ENCODE assay signal across 8 cellular contexts in genomic region chrX:20382518-20383291, GRCh38.
DNase-seq lines count a peak whose midpoint lies in the region; ATAC-seq and TF ChIP-seq lines count a peak whose summit lies in the region.

No MANE protein-coding gene starts in this region.

- no TSS peak for BruUV-seq in PC-3 (replicated peaks; lab: Mats Ljungman, UMichigan)

- POLR2A ChIA-PET in PC-3 (lab: Charles Lee; ENCODE audit: unreplicated experiment) = no interaction called here

- 36 to 52% (median 40%) methylated on average over 3 of the region's 3 CpGs for WGBS in heart left ventricle, 4 donors

- intact Hi-C loops in PC-3 (cut with micrococcal nuclease) = loop anchor here (10.0 kb wide), 1 partner anchor 52 kb away; no protein-coding TSS in a partner anchor
- intact Hi-C loops in heart left ventricle (cut with DNase I) = no loop called here
- intact Hi-C loops in vagina (cut with DNase I) = no loop called here

- H3K4me3 ChIP-seq in PC-3 (ENCODE audit: low read length) (no peak overlapping the region), heart left ventricle (no peak overlapping the region), vagina (no peak overlapping the region), osteoblast (ENCODE audit: insufficient read depth, low read length) (no peak overlapping the region)

- H3K9ac ChIP-seq in PC-3 (ENCODE audit: low read length) = no peak overlapping the region

- ATAC-seq in GM21515 (IDR thresholded peaks at IDR 0.05; ENCODE audit: unreplicated experiment) (peak; percentile 47), PC-3 (peak; percentile 62), heart left ventricle (peak; percentile 82 to 96 (median 91))

- peak; percentile 14 for DNase-seq in ELR (ENCODE audit: low read depth)
- peak; percentile 60 for DNase-seq in PC-3
- peak in 3 of 5 donors; percentile 10 to 48 (median 19) for DNase-seq in heart left ventricle
- no peak for DNase-seq in CD1c-positive myeloid dendritic cell (ENCODE audit: extremely low spot score)
- DNase-seq in vagina (ENCODE audit: extremely low spot score in 2 of 2) = no peak
- DNase-seq in activated CD8-positive, alpha-beta memory T cell treated with anti-CD3 and anti-CD28 coated beads, Interleukin-2, amount 50 U/mL, for 4 hours = no peak
- DNase-seq in osteoblast (ENCODE audit: insufficient read length, low spot score, missing footprints) = no peak

- CTCF ChIA-PET in PC-3 (lab: Charles Lee) = no interaction called here

- H3K36me3 ChIP-seq in PC-3 (ENCODE audit: low read depth, low read length) (no peaks in the 10 kb centered on the region), heart left ventricle (no peaks in the 10 kb centered on the region), vagina (no peaks in the 10 kb centered on the region), osteoblast (ENCODE audit: insufficient read depth, low read length) (no peaks in the 10 kb centered on the region)

- H4K20me1 ChIP-seq in PC-3 (ENCODE audit: low read length) (no peaks in the 10 kb centered on the region), osteoblast (ENCODE audit: insufficient read depth, low read length) (no peaks in the 10 kb centered on the region)

- H3K79me2 ChIP-seq in PC-3 (ENCODE audit: low read length) = no peaks in the 10 kb centered on the region
- no peaks in the 10 kb centered on the region for H3K79me2 ChIP-seq in osteoblast (ENCODE audit: insufficient read depth, low read length)

- H3F3A ChIP-seq in PC-3 (ENCODE audit: low read length, unreplicated experiment) = no peaks in the 10 kb centered on the region

- H3K9me2 ChIP-seq in PC-3 (replicated peaks; ENCODE audit: low read length) = no peaks in the 10 kb centered on the region

- no peak overlapping the region for H3K27ac ChIP-seq in PC-3 (ENCODE audit: low read length)
- H3K27ac ChIP-seq in heart left ventricle = peak overlapping the region in 1 of 12 donors; percentile 4
- no peak overlapping the region for H3K27ac ChIP-seq in vagina
- H3K27ac ChIP-seq in osteoblast (ENCODE audit: low read depth, low read length) = no peak overlapping the region

- no peak overlapping the region for H2AFZ ChIP-seq in PC-3 (ENCODE audit: low read length)
- H2AFZ ChIP-seq in osteoblast (ENCODE audit: low read length) = no peak overlapping the region

- H3K27me3 ChIP-seq in PC-3 (ENCODE audit: low read length) (no peaks in the 10 kb centered on the region), heart left ventricle (no peaks in the 10 kb centered on the region), vagina (no peaks in the 10 kb centered on the region), osteoblast (ENCODE audit: insufficient read depth, low read length) (no peaks in the 10 kb centered on the region)

- TF ChIP-seq POLR2A in heart left ventricle (IDR thresholded peaks at IDR 0.05) (no peak), vagina (IDR thresholded peaks at IDR 0.05) (no peak)

- H3K4me1 ChIP-seq in PC-3 (ENCODE audit: insufficient read depth, low read length) = peaks cover 26% of the 10 kb centered on the region
- H3K4me1 ChIP-seq in heart left ventricle = no peaks in the 10 kb centered on the region
- no peaks in the 10 kb centered on the region for H3K4me1 ChIP-seq in vagina
- peaks cover 3% of the 10 kb centered on the region for H3K4me1 ChIP-seq in osteoblast (ENCODE audit: insufficient read depth, low read length)

- peak overlapping the region; percentile 35; the same call in 1 of the 2 replicates for H3K4me2 ChIP-seq in PC-3 (ENCODE audit: low read length)
- no peak overlapping the region for H3K4me2 ChIP-seq in osteoblast (ENCODE audit: insufficient read depth, low read length)

- H3K9me3 ChIP-seq in PC-3 (ENCODE audit: low read length) (no peaks in the 10 kb centered on the region), heart left ventricle (no peaks in the 10 kb centered on the region), vagina (no peaks in the 10 kb centered on the region), osteoblast (ENCODE audit: low read depth, low read length) (no peaks in the 10 kb centered on the region)

- TF ChIP-seq CTCF in PC-3 (conservative IDR thresholded peaks at IDR 0.05; ENCODE audit: low read depth, low read length) (no peak), heart left ventricle (IDR thresholded peaks at IDR 0.05) (no peak), vagina (IDR thresholded peaks at IDR 0.05) (no peak), osteoblast (IDR thresholded peaks at IDR 0.05; ENCODE audit: extremely low read depth, low read depth, low read length) (no peak)

Comparison
In these comparisons a context has a peak if more than half of its experiments do, and no peak if none do; other contexts are left out.
1. DNase-seq: peak in ELR (single experiment), PC-3 (single experiment) and heart left ventricle (3 of 5); none in CD1c-positive myeloid dendritic cell (single experiment), vagina (0 of 2), activated CD8-positive, alpha-beta memory T cell treated with anti-CD3 and anti-CD28 coated beads, Interleukin-2, amount 50 U/mL, for 4 hours (single experiment) and osteoblast (single experiment).
2. Peak in every context shown above with its lines, with median percentiles within 50 percentile points of each other: ATAC-seq.